In genomic region chr5:1946776-1947175, GRCh38 we compare ENCODE assay signal across 18 cellular contexts.
"Had no signal": no experiment of that assay in that cellular context is flagged by ENCODE, and none has a peak within 500 bp of the region (broad histone marks: within the 10 kb centered on the region; RNA-seq: fewer than 3 reads in every experiment).

No MANE protein-coding gene starts in this region.

- ATAC-seq: activated T-cell treated with anti-CD3 and anti-CD28 coated beads, Interleukin-2, amount 50 U/mL, for 72 hours; lower lobe of right lung; naive thymus-derived CD4-positive, alpha-beta T cell had no signal

- H3K4me3 Mint-ChIP-seq: activated CD4-positive, alpha-beta memory T cell treated with anti-CD3 and anti-CD28 coated beads for 36 hours; activated naive CD4-positive, alpha-beta T cell treated with anti-CD3 and anti-CD28 coated beads for 36 hours; activated naive CD8-positive, alpha-beta T cell treated with anti-CD3 and anti-CD28 coated beads, Interleukin-2, amount 10 ng/mL, durations not matched to agents 7 days and 5 days; activated T-cell treated with anti-CD3 and anti-CD28 coated beads, Interleukin-2, amount 50 U/mL, for 72 hours; naive thymus-derived CD4-positive, alpha-beta T cell; stimulated activated naive CD8-positive, alpha-beta T cell treated with anti-CD3 and anti-CD28 coated beads, Interleukin-15, Interleukin-2, amounts not matched to agents 100 ng/mL and 50 ng/mL, for 24 hours had no signal

- H3K4me3 ChIP-seq: lower lobe of right lung, ovary, prostate gland, tibial artery had no signal

- H3K36me3 ChIP-seq: lower lobe of right lung, ovary, prostate gland, tibial artery had no signal

- H3K4me1 Mint-ChIP-seq: activated naive CD8-positive, alpha-beta T cell treated with anti-CD3 and anti-CD28 coated beads, Interleukin-2, amount 10 ng/mL, durations not matched to agents 7 days and 5 days had no signal

- H3K27ac ChIP-seq: lower lobe of right lung, ovary, prostate gland, tibial artery had no signal

- H3K9me3 ChIP-seq: lower lobe of right lung, ovary, prostate gland, tibial artery had no signal

- H3K27me3 ChIP-seq: ovary, tibial artery had no signal

- H3K36me3 Mint-ChIP-seq: activated CD4-positive, alpha-beta memory T cell treated with anti-CD3 and anti-CD28 coated beads for 36 hours; activated naive CD8-positive, alpha-beta T cell treated with anti-CD3 and anti-CD28 coated beads, Interleukin-2, amount 10 ng/mL, durations not matched to agents 7 days and 5 days had no signal

- H3K27ac Mint-ChIP-seq: activated CD4-positive, alpha-beta memory T cell treated with anti-CD3 and anti-CD28 coated beads for 36 hours; activated naive CD4-positive, alpha-beta T cell treated with anti-CD3 and anti-CD28 coated beads for 36 hours; activated naive CD8-positive, alpha-beta T cell treated with anti-CD3 and anti-CD28 coated beads, Interleukin-2, amount 10 ng/mL, durations not matched to agents 7 days and 5 days; activated T-cell treated with anti-CD3 and anti-CD28 coated beads, Interleukin-2, amount 50 U/mL, for 72 hours; naive thymus-derived CD4-positive, alpha-beta T cell; stimulated activated naive CD8-positive, alpha-beta T cell treated with anti-CD3 and anti-CD28 coated beads, Interleukin-15, Interleukin-2, amounts not matched to agents 100 ng/mL and 50 ng/mL, for 24 hours had no signal

- DNase-seq: activated CD4-positive, alpha-beta memory T cell treated with anti-CD3 and anti-CD28 coated beads for 36 hours; activated CD4-positive, alpha-beta T cell treated with anti-CD3 and anti-CD28 coated beads for 48 hours; activated effector memory CD4-positive, alpha-beta T cell treated with Interleukin-2 at 50 U/mL for 16 hours; activated naive CD4-positive, alpha-beta T cell treated with anti-CD3 and anti-CD28 coated beads for 36 hours; activated naive CD8-positive, alpha-beta T cell treated with anti-CD3 and anti-CD28 coated beads, Interleukin-2, amount 10 ng/mL, durations not matched to agents 7 days and 5 days; activated T-cell treated with anti-CD3 and anti-CD28 coated beads, Interleukin-2, amount 50 U/mL, for 72 hours; amniotic stem cell; cortex of kidney; foreskin fibroblast; hypothalamus; lower lobe of right lung; mesendoderm; naive thymus-derived CD4-positive, alpha-beta T cell; ovary; stimulated activated CD4-positive, alpha-beta T cell treated with anti-CD3 and anti-CD28 coated beads, Interleukin-4, amount 100 ng/mL, for 24 hours; tibial artery had no signal

- H3K9me3 Mint-ChIP-seq: activated CD4-positive, alpha-beta memory T cell treated with anti-CD3 and anti-CD28 coated beads for 36 hours; activated naive CD4-positive, alpha-beta T cell treated with anti-CD3 and anti-CD28 coated beads for 36 hours; activated naive CD8-positive, alpha-beta T cell treated with anti-CD3 and anti-CD28 coated beads, Interleukin-2, amount 10 ng/mL, durations not matched to agents 7 days and 5 days; activated T-cell treated with anti-CD3 and anti-CD28 coated beads, Interleukin-2, amount 50 U/mL, for 72 hours; stimulated activated naive CD8-positive, alpha-beta T cell treated with anti-CD3 and anti-CD28 coated beads, Interleukin-15, Interleukin-2, amounts not matched to agents 100 ng/mL and 50 ng/mL, for 24 hours had no signal

- H3K4me1 ChIP-seq: lower lobe of right lung, prostate gland, tibial artery had no signal
